ENCODE assay signal across 2 cellular contexts in the genomic region with DNA sequence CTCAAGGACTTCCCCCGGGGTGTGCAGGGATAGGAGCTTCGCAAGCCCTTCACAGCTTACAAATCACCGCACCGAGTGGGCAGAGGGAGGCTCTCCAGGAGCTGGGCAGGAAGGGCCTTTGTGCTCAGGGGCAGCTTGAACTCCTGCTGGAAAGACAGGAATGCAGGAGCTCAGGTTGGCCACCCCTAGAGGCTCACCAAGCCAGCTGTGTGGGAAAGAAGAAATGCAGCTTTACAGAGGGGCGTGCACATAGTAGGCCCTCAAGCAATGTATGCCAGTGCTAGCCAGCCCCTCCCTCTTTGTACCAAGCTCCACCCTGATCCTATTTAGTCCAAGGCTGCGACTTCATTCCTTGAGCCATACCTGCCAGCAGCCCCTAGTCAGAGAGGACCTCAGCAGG.
TF ChIP-seq lines count a peak whose summit lies in the region.

No MANE protein-coding gene starts in this region.

TF ChIP-seq in GM23338, 12 proteins besides CTCF, POLR2A, EP300 and RAD21:
- no peak for TF ChIP-seq EZH2phosphoT487 (IDR thresholded peaks at IDR 0.05; ENCODE audit: unreplicated experiment)
- TF ChIP-seq, protein P1, sequence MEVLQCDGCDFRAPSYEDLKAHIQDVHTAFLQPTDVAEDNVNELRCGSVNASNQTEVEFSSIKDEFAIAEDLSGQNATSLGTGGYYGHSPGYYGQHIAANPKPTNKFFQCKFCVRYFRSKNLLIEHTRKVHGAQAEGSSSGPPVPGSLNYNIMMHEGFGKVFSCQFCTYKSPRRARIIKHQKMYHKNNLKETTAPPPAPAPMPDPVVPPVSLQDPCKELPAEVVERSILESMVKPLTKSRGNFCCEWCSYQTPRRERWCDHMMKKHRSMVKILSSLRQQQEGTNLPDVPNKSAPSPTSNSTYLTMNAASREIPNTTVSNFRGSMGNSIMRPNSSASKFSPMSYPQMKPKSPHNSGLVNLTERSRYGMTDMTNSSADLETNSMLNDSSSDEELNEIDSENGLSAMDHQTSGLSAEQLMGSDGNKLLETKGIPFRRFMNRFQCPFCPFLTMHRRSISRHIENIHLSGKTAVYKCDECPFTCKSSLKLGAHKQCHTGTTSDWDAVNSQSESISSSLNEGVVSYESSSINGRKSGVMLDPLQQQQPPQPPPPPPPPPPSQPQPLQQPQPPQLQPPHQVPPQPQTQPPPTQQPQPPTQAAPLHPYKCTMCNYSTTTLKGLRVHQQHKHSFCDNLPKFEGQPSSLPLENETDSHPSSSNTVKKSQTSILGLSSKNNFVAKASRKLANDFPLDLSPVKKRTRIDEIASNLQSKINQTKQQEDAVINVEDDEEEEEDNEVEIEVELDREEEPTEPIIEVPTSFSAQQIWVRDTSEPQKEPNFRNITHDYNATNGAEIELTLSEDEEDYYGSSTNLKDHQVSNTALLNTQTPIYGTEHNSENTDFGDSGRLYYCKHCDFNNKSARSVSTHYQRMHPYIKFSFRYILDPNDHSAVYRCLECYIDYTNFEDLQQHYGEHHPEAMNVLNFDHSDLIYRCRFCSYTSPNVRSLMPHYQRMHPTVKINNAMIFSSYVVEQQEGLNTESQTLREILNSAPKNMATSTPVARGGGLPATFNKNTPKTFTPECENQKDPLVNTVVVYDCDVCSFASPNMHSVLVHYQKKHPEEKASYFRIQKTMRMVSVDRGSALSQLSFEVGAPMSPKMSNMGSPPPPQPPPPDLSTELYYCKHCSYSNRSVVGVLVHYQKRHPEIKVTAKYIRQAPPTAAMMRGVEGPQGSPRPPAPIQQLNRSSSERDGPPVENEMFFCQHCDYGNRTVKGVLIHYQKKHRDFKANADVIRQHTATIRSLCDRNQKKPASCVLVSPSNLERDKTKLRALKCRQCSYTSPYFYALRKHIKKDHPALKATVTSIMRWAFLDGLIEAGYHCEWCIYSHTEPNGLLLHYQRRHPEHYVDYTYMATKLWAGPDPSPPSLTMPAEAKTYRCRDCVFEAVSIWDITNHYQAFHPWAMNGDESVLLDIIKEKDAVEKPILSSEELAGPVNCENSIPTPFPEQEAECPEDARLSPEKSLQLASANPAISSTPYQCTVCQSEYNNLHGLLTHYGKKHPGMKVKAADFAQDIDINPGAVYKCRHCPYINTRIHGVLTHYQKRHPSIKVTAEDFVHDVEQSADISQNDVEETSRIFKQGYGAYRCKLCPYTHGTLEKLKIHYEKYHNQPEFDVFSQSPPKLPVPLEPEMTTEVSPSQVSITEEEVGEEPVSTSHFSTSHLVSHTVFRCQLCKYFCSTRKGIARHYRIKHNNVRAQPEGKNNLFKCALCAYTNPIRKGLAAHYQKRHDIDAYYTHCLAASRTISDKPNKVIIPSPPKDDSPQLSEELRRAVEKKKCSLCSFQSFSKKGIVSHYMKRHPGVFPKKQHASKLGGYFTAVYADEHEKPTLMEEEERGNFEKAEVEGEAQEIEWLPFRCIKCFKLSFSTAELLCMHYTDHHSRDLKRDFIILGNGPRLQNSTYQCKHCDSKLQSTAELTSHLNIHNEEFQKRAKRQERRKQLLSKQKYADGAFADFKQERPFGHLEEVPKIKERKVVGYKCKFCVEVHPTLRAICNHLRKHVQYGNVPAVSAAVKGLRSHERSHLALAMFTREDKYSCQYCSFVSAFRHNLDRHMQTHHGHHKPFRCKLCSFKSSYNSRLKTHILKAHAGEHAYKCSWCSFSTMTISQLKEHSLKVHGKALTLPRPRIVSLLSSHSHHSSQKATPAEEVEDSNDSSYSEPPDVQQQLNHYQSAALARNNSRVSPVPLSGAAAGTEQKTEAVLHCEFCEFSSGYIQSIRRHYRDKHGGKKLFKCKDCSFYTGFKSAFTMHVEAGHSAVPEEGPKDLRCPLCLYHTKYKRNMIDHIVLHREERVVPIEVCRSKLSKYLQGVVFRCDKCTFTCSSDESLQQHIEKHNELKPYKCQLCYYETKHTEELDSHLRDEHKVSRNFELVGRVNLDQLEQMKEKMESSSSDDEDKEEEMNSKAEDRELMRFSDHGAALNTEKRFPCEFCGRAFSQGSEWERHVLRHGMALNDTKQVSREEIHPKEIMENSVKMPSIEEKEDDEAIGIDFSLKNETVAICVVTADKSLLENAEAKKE (CRISPR knock-in tag; IDR thresholded peaks at IDR 0.05): peak; percentile 4; the same call in 1 of the 2 replicates
- no peak for TF ChIP-seq POLR2AphosphoS5 (IDR thresholded peaks at IDR 0.05; ENCODE audit: low read depth)

TF ChIP-seq in K562, 482 proteins besides CTCF, POLR2A, EP300 and RAD21:
- no peak for TF ChIP-seq NR1H2 (CRISPR knock-in tag; IDR thresholded peaks at IDR 0.05)
- TF ChIP-seq RFX7 (CRISPR knock-in tag; IDR thresholded peaks at IDR 0.05): no peak
- no peak for TF ChIP-seq ZNF644 (tag; IDR thresholded peaks at IDR 0.05; ENCODE audit: low read depth)
- no peak for TF ChIP-seq MCM3 (IDR thresholded peaks at IDR 0.05)
- TF ChIP-seq MIER1 (IDR thresholded peaks at IDR 0.05; ENCODE audit: low read depth): no peak
- TF ChIP-seq NEUROD1 (IDR thresholded peaks at IDR 0.05; ENCODE audit: borderline replicate concordance, low read depth, low read length, partially characterized antibody): no peak
- TF ChIP-seq ZKSCAN1 (IDR thresholded peaks at IDR 0.05; ENCODE audit: low read depth, low read length): peak; percentile 84
- TF ChIP-seq NFXL1 (CRISPR knock-in tag; IDR thresholded peaks at IDR 0.05): no peak
- TF ChIP-seq, protein P2, sequence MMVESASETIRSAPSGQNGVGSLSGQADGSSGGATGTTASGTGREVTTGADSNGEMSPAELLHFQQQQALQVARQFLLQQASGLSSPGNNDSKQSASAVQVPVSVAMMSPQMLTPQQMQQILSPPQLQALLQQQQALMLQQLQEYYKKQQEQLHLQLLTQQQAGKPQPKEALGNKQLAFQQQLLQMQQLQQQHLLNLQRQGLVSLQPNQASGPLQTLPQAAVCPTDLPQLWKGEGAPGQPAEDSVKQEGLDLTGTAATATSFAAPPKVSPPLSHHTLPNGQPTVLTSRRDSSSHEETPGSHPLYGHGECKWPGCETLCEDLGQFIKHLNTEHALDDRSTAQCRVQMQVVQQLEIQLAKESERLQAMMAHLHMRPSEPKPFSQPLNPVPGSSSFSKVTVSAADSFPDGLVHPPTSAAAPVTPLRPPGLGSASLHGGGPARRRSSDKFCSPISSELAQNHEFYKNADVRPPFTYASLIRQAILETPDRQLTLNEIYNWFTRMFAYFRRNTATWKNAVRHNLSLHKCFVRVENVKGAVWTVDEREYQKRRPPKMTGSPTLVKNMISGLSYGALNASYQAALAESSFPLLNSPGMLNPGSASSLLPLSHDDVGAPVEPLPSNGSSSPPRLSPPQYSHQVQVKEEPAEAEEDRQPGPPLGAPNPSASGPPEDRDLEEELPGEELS (CRISPR knock-in tag; IDR thresholded peaks at IDR 0.05; ENCODE audit: borderline replicate concordance): no peak
